ENCODE assay signal across 28 cellular contexts in the genomic region with DNA sequence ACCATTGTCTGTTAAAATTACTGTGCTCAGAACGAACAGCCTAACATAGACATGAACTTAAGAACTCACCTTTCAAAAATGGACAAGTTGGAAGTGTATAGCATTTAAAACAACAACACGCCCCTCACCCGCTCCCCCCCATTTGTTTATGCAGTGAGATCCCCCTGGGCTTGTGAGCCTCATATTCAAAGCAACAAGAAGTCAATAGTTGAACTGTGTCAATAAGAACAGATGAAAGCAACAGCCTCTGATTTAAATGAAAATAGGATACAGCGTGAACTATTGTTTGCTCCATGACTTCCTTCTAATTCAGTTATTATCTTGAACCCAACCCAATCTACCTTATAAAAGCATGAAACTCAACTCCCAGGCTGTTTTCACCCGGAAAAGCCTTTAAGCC.
DNase-seq lines count a peak whose midpoint lies in the region; ATAC-seq and TF ChIP-seq lines count a peak whose summit lies in the region.
"Had no signal": no experiment of that assay in that cellular context is flagged by ENCODE, and none has a peak within 500 bp of the region (broad histone marks: within the 10 kb centered on the region; RNA-seq: fewer than 3 reads in every experiment).

No MANE protein-coding gene starts in this region.

- H3K79me2 ChIP-seq in smooth muscle cell (ENCODE audit: low read depth), result no peaks in the 10 kb centered on the region

- peak overlapping the region; percentile 83 for H3K27ac Mint-ChIP-seq in endodermal cell
- H3K27ac Mint-ChIP-seq: activated CD4-positive, alpha-beta T cell treated with anti-CD3 and anti-CD28 coated beads for 36 hours; activated CD8-positive, alpha-beta T cell treated with anti-CD3 and anti-CD28 coated beads for 36 hours; activated T-helper 1 cell treated with anti-CD3 and anti-CD28 coated beads, Interleukin-12 subunit alpha, Interleukin-12 subunit beta, Interleukin-2, Interleukin-4 antibody, amounts not matched to agents 30 ng/mL and 10 ng/mL and 1 ng/mL, durations not matched to agents 14 hours and 24 hours and 36 hours; B cell; CD4-positive, alpha-beta memory T cell; natural killer cell had no signal

- peaks cover 17% of the 10 kb centered on the region for H3K9me3 Mint-ChIP-seq in endodermal cell

- H3K36me3 Mint-ChIP-seq in endodermal cell (ENCODE audit: low read depth), result no peaks in the 10 kb centered on the region
- H3K36me3 Mint-ChIP-seq: CD4-positive, alpha-beta memory T cell; natural killer cell had no signal

- no peak for TF ChIP-seq CTCF in endodermal cell (conservative IDR thresholded peaks at IDR 0.05)
- no peak for TF ChIP-seq CTCF in smooth muscle cell (IDR thresholded peaks at IDR 0.05; ENCODE audit: borderline replicate concordance, insufficient read depth, poor library complexity, severe bottlenecking)

- H3K4me1 Mint-ChIP-seq in endodermal cell, result peaks cover 26% of the 10 kb centered on the region
- H3K4me1 Mint-ChIP-seq: activated CD4-positive, alpha-beta T cell treated with anti-CD3 and anti-CD28 coated beads for 36 hours; B cell; CD4-positive, alpha-beta memory T cell; natural killer cell had no signal

- no peaks in the 10 kb centered on the region for H3F3A ChIP-seq in smooth muscle cell (ENCODE audit: low read depth)

- H4K20me1 ChIP-seq in smooth muscle cell (ENCODE audit: low read depth), result no peaks in the 10 kb centered on the region

- no peaks in the 10 kb centered on the region for H3K36me3 ChIP-seq in HAP-1 (replicated peaks)
- no peaks in the 10 kb centered on the region for H3K36me3 ChIP-seq in endodermal cell (ENCODE audit: control insufficient read depth, insufficient read depth, low read length)
- no peaks in the 10 kb centered on the region for H3K36me3 ChIP-seq in smooth muscle cell (ENCODE audit: low read depth)
- H3K36me3 ChIP-seq: brain microvascular endothelial cell, pancreas, suprapubic skin had no signal

- no peaks in the 10 kb centered on the region for H3K27me3 ChIP-seq in HAP-1 (ENCODE audit: low read depth)
- H3K27me3 ChIP-seq in endodermal cell (ENCODE audit: control insufficient read depth, insufficient read depth, low read length, poor library complexity, severe bottlenecking), result no peaks in the 10 kb centered on the region
- H3K27me3 ChIP-seq in layer of hippocampus (ENCODE audit: control insufficient read depth, insufficient read depth, low read length), result no peaks in the 10 kb centered on the region
- H3K27me3 ChIP-seq in smooth muscle cell (ENCODE audit: low read depth), result no peaks in the 10 kb centered on the region
- H3K27me3 ChIP-seq: brain microvascular endothelial cell, dorsolateral prefrontal cortex, pancreas, suprapubic skin had no signal

- H3K9me3 ChIP-seq in HAP-1 (no peaks in the 10 kb centered on the region), endodermal cell (ENCODE audit: control insufficient read depth, low read length) (peaks cover 15% of the 10 kb centered on the region), smooth muscle cell (replicated peaks; ENCODE audit: low read depth) (no peaks in the 10 kb centered on the region)
- H3K9me3 ChIP-seq: pancreas, suprapubic skin had no signal

- in situ Hi-C loops in HAP-1 (cut with MboI; ENCODE audit: low sequenced_read_pairs), result no loop called here

- ATAC-seq in GM19452 (IDR thresholded peaks at IDR 0.05; ENCODE audit: unreplicated experiment), result no peak
- ATAC-seq: activated CD4-positive, alpha-beta T cell treated with anti-CD3 and anti-CD28 coated beads for 36 hours; activated CD8-positive, alpha-beta T cell treated with anti-CD3 and anti-CD28 coated beads for 36 hours; HepG2; natural killer cell; pancreas; PC-3 had no signal

- no peaks in the 10 kb centered on the region for H3K27me3 Mint-ChIP-seq in endodermal cell (ENCODE audit: insufficient read depth)
- H3K27me3 Mint-ChIP-seq: activated CD8-positive, alpha-beta T cell treated with anti-CD3 and anti-CD28 coated beads for 36 hours; CD4-positive, alpha-beta memory T cell had no signal

- 50 to 55% methylated on average over 1 to 5 of the region's 5 CpGs for WGBS in endodermal cell (ENCODE audit: insufficient coverage in 1 of 2, insufficient read length in 1 of 2), 2 experiments
- WGBS in smooth muscle cell (ENCODE audit: low lambda C conversion rate), result 64% methylated on average over 5 of the region's 5 CpGs

- DNase-seq in HAP-1 (ENCODE audit: low spot score in 2 of 2) (peak; percentile 10 to 56), endodermal cell (peak; percentile 52), smooth muscle cell (lab: John Stamatoyannopoulos, UW; ENCODE audit: unreplicated experiment) (no peak), NCI-H2171 (lab: John Stamatoyannopoulos, UW) (no peak), ecto neural progenitor cell (ENCODE audit: low spot score) (no peak)
- DNase-seq: activated CD4-positive, alpha-beta T cell treated with anti-CD3 and anti-CD28 coated beads for 36 hours; activated CD8-positive, alpha-beta memory T cell treated with anti-CD3 and anti-CD28 coated beads, Interleukin-2, amount 50 U/mL, for 48 hours; activated CD8-positive, alpha-beta T cell treated with anti-CD3 and anti-CD28 coated beads for 36 hours; activated naive CD4-positive, alpha-beta T cell treated with anti-CD3 and anti-CD28 coated beads, Interleukin-2, amount 50 U/mL, for 16 hours; brain microvascular endothelial cell; CD4-positive, alpha-beta memory T cell; dorsolateral prefrontal cortex; hypothalamus; natural killer cell; NCI-H1417; NCI-H2029; NCI-H526; pancreas; PC-3; SK-N-SH; stimulated activated naive CD4-positive, alpha-beta T cell had no signal

- H3K27ac ChIP-seq in endodermal cell (ENCODE audit: low read depth, low read length) (peak overlapping the region; percentile 10), layer of hippocampus (ENCODE audit: low read depth, low read length) (peak overlapping the region; percentile 8), smooth muscle cell (ENCODE audit: low read depth) (no peak overlapping the region)
- H3K27ac ChIP-seq: brain microvascular endothelial cell, HL-60, pancreas, suprapubic skin had no signal

- H3K9ac ChIP-seq in endodermal cell (ENCODE audit: extremely low read depth, low read length, poor library complexity, severe bottlenecking) (no peak overlapping the region), smooth muscle cell (ENCODE audit: low read depth) (no peak overlapping the region)
- H3K9ac ChIP-seq: SK-N-SH had no signal

- H3K4me1 ChIP-seq in HAP-1, result peaks cover 6% of the 10 kb centered on the region
- H3K4me1 ChIP-seq in endodermal cell (ENCODE audit: control insufficient read depth, insufficient read depth, low read length), result peaks cover 9% of the 10 kb centered on the region
- peaks cover 22% of the 10 kb centered on the region for H3K4me1 ChIP-seq in smooth muscle cell (ENCODE audit: low read depth)
- H3K4me1 ChIP-seq: pancreas, suprapubic skin had no signal

- no peak overlapping the region for H3K4me2 ChIP-seq in smooth muscle cell
- H3K4me2 ChIP-seq: SK-N-SH had no signal

- H2AFZ ChIP-seq in smooth muscle cell (ENCODE audit: low read depth), result peak overlapping the region; percentile 77

- H3K4me3 ChIP-seq in HAP-1, result no peak overlapping the region
- H3K4me3 ChIP-seq in endodermal cell (ENCODE audit: low read length), result no peak overlapping the region
- H3K4me3 ChIP-seq in smooth muscle cell, result no peak overlapping the region
- H3K4me3 ChIP-seq: dorsolateral prefrontal cortex, pancreas, suprapubic skin had no signal

- peak overlapping the region; percentile 22 for H3K4me3 Mint-ChIP-seq in endodermal cell
- H3K4me3 Mint-ChIP-seq: activated CD4-positive, alpha-beta T cell treated with anti-CD3 and anti-CD28 coated beads for 36 hours; activated CD8-positive, alpha-beta T cell treated with anti-CD3 and anti-CD28 coated beads for 36 hours; activated T-helper 1 cell treated with anti-CD3 and anti-CD28 coated beads, Interleukin-12 subunit alpha, Interleukin-12 subunit beta, Interleukin-2, Interleukin-4 antibody, amounts not matched to agents 30 ng/mL and 10 ng/mL and 1 ng/mL, durations not matched to agents 14 hours and 24 hours and 36 hours; B cell; CD4-positive, alpha-beta memory T cell; natural killer cell had no signal

Comparison
In these comparisons a context has a peak if more than half of its experiments do, and no peak if none do; other contexts are left out.
1. DNase-seq: peak in HAP-1 (2 of 2) and endodermal cell (single experiment); none in smooth muscle cell (single experiment), NCI-H2171 (single experiment) and ecto neural progenitor cell (single experiment).